Comparison of ENCODE assay signal across 8 cellular contexts in genomic region chr17:77476920-77477805, GRCh38.
A peak's percentile ranks its signal among the peaks of the same experiment; 100 is the strongest.
DNase-seq lines count a peak whose midpoint lies in the region; ATAC-seq and TF ChIP-seq lines count a peak whose summit lies in the region.

No MANE protein-coding gene starts in this region.

- H3K27ac Mint-ChIP-seq in H9 (peak overlapping the region; percentile 39 to 91 (median 78)), natural killer cell (no peak overlapping the region)
- peak overlapping the region; percentile 57 for H3K27ac Mint-ChIP-seq in T-helper 2 cell treated with Interferon-gamma antibody and Interleukin-4, amounts not matched to agents 5 μg/mL and 100 μg/mL, for 36 hours

- H3K4me1 Mint-ChIP-seq in H9, result peaks cover 66 to 82% of the 10 kb centered on the region in 2 experiments
- peaks cover 57% of the 10 kb centered on the region for H3K4me1 Mint-ChIP-seq in T-helper 2 cell treated with Interferon-gamma antibody and Interleukin-4, amounts not matched to agents 5 μg/mL and 100 μg/mL, for 36 hours (ENCODE audit: low read depth)
- H3K4me1 Mint-ChIP-seq in natural killer cell, result peaks cover 77 to 81% of the 10 kb centered on the region in 2 donors

- H3K9me3 Mint-ChIP-seq in H9, result no peaks in the 10 kb centered on the region
- no peaks in the 10 kb centered on the region for H3K9me3 Mint-ChIP-seq in T-helper 2 cell treated with Interferon-gamma antibody and Interleukin-4, amounts not matched to agents 5 μg/mL and 100 μg/mL, for 36 hours
- H3K9me3 Mint-ChIP-seq in natural killer cell, result no peaks in the 10 kb centered on the region

- H2BK5ac ChIP-seq in H9 (ENCODE audit: insufficient read length, low read length), result no peak overlapping the region

- H3K18ac ChIP-seq in H9 (ENCODE audit: insufficient read length, low read depth, low read length), result no peak overlapping the region

- no peak overlapping the region; the same call in 1 of the 2 replicates for H3K14ac ChIP-seq in H9 (ENCODE audit: insufficient read depth, low read length)

- no peaks in the 10 kb centered on the region for H3K27me3 ChIP-seq in H9 (ENCODE audit: insufficient read depth, low read length)

- H3K23me2 ChIP-seq in H9 (ENCODE audit: insufficient read length, low read depth, low read length, poor library complexity, severe bottlenecking), result no peaks in the 10 kb centered on the region

- H3K4me3 Mint-ChIP-seq in H9 (peak overlapping the region in 1 of 2 experiments; percentile 16; a peak in 1 of 5 replicates), natural killer cell (peak overlapping the region; percentile 40)
- H3K4me3 Mint-ChIP-seq in T-helper 2 cell treated with Interferon-gamma antibody and Interleukin-4, amounts not matched to agents 5 μg/mL and 100 μg/mL, for 36 hours, result no peak overlapping the region

- peaks cover 13% of the 10 kb centered on the region; the same call in 1 of the 2 replicates for H3K4me1 ChIP-seq in H9 (ENCODE audit: insufficient read depth, low read length)

- no peak overlapping the region for H3K9ac ChIP-seq in H9 (ENCODE audit: extremely low read depth, insufficient read length, low read length)

- H3K27me3 Mint-ChIP-seq in H9 (ENCODE audit: low read depth), result no peaks in the 10 kb centered on the region
- H3K27me3 Mint-ChIP-seq in T-helper 2 cell treated with Interferon-gamma antibody and Interleukin-4, amounts not matched to agents 5 μg/mL and 100 μg/mL, for 36 hours (ENCODE audit: low read depth), result no peaks in the 10 kb centered on the region
- H3K27me3 Mint-ChIP-seq in natural killer cell (ENCODE audit: low read depth in 2 of 2), result no peaks in the 10 kb centered on the region

- no peaks in the 10 kb centered on the region for H3K9me3 ChIP-seq in H9 (ENCODE audit: control insufficient read depth, low read depth, low read length)

- H4K20me1 ChIP-seq in H9 (ENCODE audit: control insufficient read depth, insufficient read depth, insufficient read length), result no peaks in the 10 kb centered on the region

- H2BK15ac ChIP-seq in H9 (ENCODE audit: low read depth, low read length), result no peak overlapping the region

- peaks cover 9% of the 10 kb centered on the region for H3K79me1 ChIP-seq in H9 (ENCODE audit: insufficient read depth, low read depth, low read length, poor library complexity, severe bottlenecking)

- H2AFZ ChIP-seq in H9 (ENCODE audit: low read length), result no peak overlapping the region

- H4K5ac ChIP-seq in H9 (ENCODE audit: insufficient read length, low read depth, low read length), result no peak overlapping the region

- no peak overlapping the region for H2BK120ac ChIP-seq in H9 (ENCODE audit: low read depth, low read length, poor library complexity, severe bottlenecking)

- H3K4ac ChIP-seq in H9 (ENCODE audit: low read depth, low read length), result no peak overlapping the region

- H4K8ac ChIP-seq in H9 (replicated peaks; ENCODE audit: insufficient read length, low read depth, low read length), result no peak overlapping the region

- no peak overlapping the region for H2BK12ac ChIP-seq in H9 (ENCODE audit: insufficient read length, low read depth, low read length)

- no peak overlapping the region for H3T11ph ChIP-seq in H9 (ENCODE audit: low read length)

- H3K79me2 ChIP-seq in H9 (ENCODE audit: insufficient read depth, low read length), result peaks cover 9% of the 10 kb centered on the region; the same call in 1 of the 2 replicates

- intact Hi-C loops in natural killer cell (cut with micrococcal nuclease), result no loop called here

- no peak overlapping the region for H3K4me2 ChIP-seq in H9 (ENCODE audit: insufficient read depth, insufficient read length, low read length)

- TF ChIP-seq CTCF in H9 (conservative IDR thresholded peaks at IDR 0.05) (no peak), natural killer cell (IDR thresholded peaks at IDR 0.05) (no peak)

- H3K36me3 Mint-ChIP-seq in H9 (ENCODE audit: insufficient read depth in 1 of 3, low read depth in 3 of 3) (peaks cover 4 to 12% (median 10%) of the 10 kb centered on the region in 3 experiments), natural killer cell (no peaks in the 10 kb centered on the region)
- peaks cover 48% of the 10 kb centered on the region for H3K36me3 Mint-ChIP-seq in T-helper 2 cell treated with Interferon-gamma antibody and Interleukin-4, amounts not matched to agents 5 μg/mL and 100 μg/mL, for 36 hours (ENCODE audit: low read depth)

- WGBS in H9 (ENCODE audit: extremely low coverage, insufficient read length, low lambda C conversion rate), result no CpG with 5 or more reads among the region's 22 CpGs

- DNase-seq in H9 (no peak), epithelial cell of prostate (ENCODE audit: low read depth, low spot score) (peak; percentile 92), natural killer cell (no peak)
- no peak for DNase-seq in T-helper 2 cell treated with Interferon-gamma antibody and Interleukin-4, amounts not matched to agents 5 μg/mL and 100 μg/mL, for 36 hours (ENCODE audit: low spot score)

- no peak overlapping the region for H2AK5ac ChIP-seq in H9 (ENCODE audit: insufficient read length, low read length)

- H3K56ac ChIP-seq in H9 (ENCODE audit: insufficient read length, low read depth, low read length), result no peak overlapping the region

- no peak overlapping the region for H3K27ac ChIP-seq in H9 (ENCODE audit: insufficient read length, low read depth, low read length)
- peak overlapping the region; percentile 82 for H3K27ac ChIP-seq in epithelial cell of prostate

- H2BK20ac ChIP-seq in H9 (ENCODE audit: low read depth, low read length, poor library complexity, severe bottlenecking), result no peak overlapping the region

- H4K91ac ChIP-seq in H9 (ENCODE audit: insufficient read length, low read depth, low read length), result no peak overlapping the region

- no peak overlapping the region for H3K23ac ChIP-seq in H9 (ENCODE audit: insufficient read length, low read depth, low read length)

- ATAC-seq in natural killer cell, result no peak
- ATAC-seq in HG03432 (IDR thresholded peaks at IDR 0.05; ENCODE audit: unreplicated experiment), result no peak
- ATAC-seq in GM21447 (IDR thresholded peaks at IDR 0.05; ENCODE audit: unreplicated experiment), result no peak
- no peak for ATAC-seq in GM19452 (IDR thresholded peaks at IDR 0.05; ENCODE audit: unreplicated experiment)
- ATAC-seq in GM19463 (IDR thresholded peaks at IDR 0.05; ENCODE audit: unreplicated experiment), result no peak

Comparison
In these comparisons a context has a peak if more than half of its experiments do, and no peak if none do; other contexts are left out.
1. H3K27ac Mint-ChIP-seq: peak in H9 (3 of 3) and T-helper 2 cell treated with Interferon-gamma antibody and Interleukin-4, amounts not matched to agents 5 μg/mL and 100 μg/mL, for 36 hours (single experiment); none in natural killer cell (0 of 2).